Comparison of ENCODE assay signal across 15 cellular contexts in the genomic region with DNA sequence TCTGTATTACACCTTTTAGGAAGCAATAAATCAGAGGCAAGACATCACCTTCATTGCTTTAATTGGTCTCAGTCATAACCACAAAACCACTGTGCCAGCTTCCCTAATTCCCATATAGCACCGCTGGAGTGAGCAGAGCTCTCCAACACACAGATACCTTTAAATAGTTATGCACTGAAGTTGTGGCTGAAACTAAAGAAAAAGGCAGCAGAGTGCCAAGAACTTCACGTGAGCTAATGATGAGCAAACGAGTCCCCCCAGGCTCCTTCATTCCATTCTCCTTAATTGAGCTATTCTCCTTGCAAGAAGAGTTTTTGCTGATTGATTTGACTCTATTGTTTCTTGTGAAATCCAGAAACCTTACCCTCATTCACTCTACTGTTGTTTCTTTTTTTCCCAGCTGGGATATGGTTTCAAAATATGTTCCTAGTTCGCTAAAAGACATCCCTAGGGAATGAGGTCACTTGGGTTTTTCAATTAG.
A peak's percentile ranks its signal among the peaks of the same experiment; 100 is the strongest.
DNase-seq lines count a peak whose midpoint lies in the region; ATAC-seq, FAIRE-seq and TF ChIP-seq lines count a peak whose summit lies in the region.
"Had no signal": no experiment of that assay in that cellular context is flagged by ENCODE, and none has a peak within 500 bp of the region (broad histone marks: within the 10 kb centered on the region; RNA-seq: fewer than 3 reads in every experiment).

No MANE protein-coding gene starts in this region.

- intact Hi-C loops in MCF 10A (cut with micrococcal nuclease) = no loop called here

- dilution Hi-C loops in keratinocyte (cut with MboI; ENCODE audit: extremely low pct_ligation_motif_present, low sequenced_read_pairs) = no loop called here

- H3K4me2 ChIP-seq in keratinocyte (ENCODE audit: control insufficient read depth, extremely low read depth, insufficient read depth, low read depth, low read length) = peak overlapping the region; percentile 84
- H3K4me2 ChIP-seq: BLaER1 treated with 17β-estradiol and CSF1 and Interleukin-3, amounts not matched to agents 10 nM and 100 nM had no signal

- POLR2A ChIA-PET in MCF 10A (lab: Yijun Ruan, JAX) = interaction anchor here (0.8 to 0.9 kb wide), 2 partner anchors 137 to 800 kb away, joined by 3 read pairs; partner anchors contain the start of gene TLE1

- H3K27me3 ChIP-seq in ACC112 (ENCODE audit: insufficient read depth, low read length) = peaks cover 7% of the 10 kb centered on the region; the same call in 1 of the 2 replicates
- H3K27me3 ChIP-seq in keratinocyte (ENCODE audit: control insufficient read depth, extremely low read depth, insufficient read depth, low read length) = no peaks in the 10 kb centered on the region
- H3K27me3 ChIP-seq: BLaER1 treated with 17β-estradiol and CSF1 and Interleukin-3, amounts not matched to agents 10 nM and 100 nM had no signal

- no peaks in the 10 kb centered on the region for H3K9me1 ChIP-seq in keratinocyte (ENCODE audit: control insufficient read depth, extremely low read depth, insufficient read depth, low read length)

- H3K4me3 Mint-ChIP-seq in MCF 10A (ENCODE audit: unreplicated experiment) = peak overlapping the region; percentile 53
- H3K4me3 Mint-ChIP-seq: memory B cell; stimulated activated memory B cell treated with anti-CD40 and anti-IgM and Interleukin-4, amounts not matched to agents 10 μg/mL and 1 μg/mL and 100 μg/mL, for 72 hours had no signal

- no peaks in the 10 kb centered on the region for H3K36me3 Mint-ChIP-seq in MCF 10A (ENCODE audit: insufficient read depth, unreplicated experiment)
- H3K36me3 Mint-ChIP-seq: memory B cell; stimulated activated memory B cell treated with anti-CD40 and anti-IgM and Interleukin-4, amounts not matched to agents 10 μg/mL and 1 μg/mL and 100 μg/mL, for 72 hours had no signal

- H3K79me2 ChIP-seq in ACC112 (ENCODE audit: control insufficient read depth, insufficient read depth, low read length, unreplicated experiment) (no peaks in the 10 kb centered on the region), keratinocyte (ENCODE audit: control insufficient read depth, insufficient read depth, low read length) (no peaks in the 10 kb centered on the region)

- DNase-seq in M059J (ENCODE audit: low read depth) (peak; percentile 94), MCF 10A (ENCODE audit: unreplicated experiment) (peak; percentile 91), keratinocyte (ENCODE audit: low read depth, low spot score) (peak; percentile 77), NCI-H510A (lab: John Stamatoyannopoulos, UW) (no peak), cerebellar nuclear complex (lab: John Stamatoyannopoulos, UW) (no peak), SHP77 treated with DMSO at 0.1 percent for 48 hours (lab: John Stamatoyannopoulos, UW) (no peak)
- DNase-seq: activated T-cell treated with anti-CD3 and anti-CD28 coated beads, Interleukin-2, amount 50 U/mL, for 48 hours; NK-92 treated with Interleukin-12 subunit alpha and Interleukin-12 subunit beta, amount 100 ng/mL, for 24 hours had no signal

- ATAC-seq in HG03521 (IDR thresholded peaks at IDR 0.05; ENCODE audit: unreplicated experiment) = no peak
- ATAC-seq: GM12878; stimulated activated memory B cell treated with anti-CD40 and anti-IgM and Interleukin-4, amounts not matched to agents 10 μg/mL and 1 μg/mL and 100 μg/mL, for 72 hours had no signal

- peaks cover 22% of the 10 kb centered on the region for H3K4me1 Mint-ChIP-seq in MCF 10A (ENCODE audit: insufficient read depth, unreplicated experiment)

- no peaks in the 10 kb centered on the region for H3K9me3 ChIP-seq in keratinocyte (ENCODE audit: control insufficient read depth, low read depth, low read length)
- H3K9me3 ChIP-seq: BLaER1 treated with 17β-estradiol and CSF1 and Interleukin-3, amounts not matched to agents 10 nM and 100 nM had no signal

- H4K20me1 ChIP-seq in keratinocyte (ENCODE audit: control insufficient read depth, extremely low read depth, insufficient read depth, low read length) = no peaks in the 10 kb centered on the region
- H4K20me1 ChIP-seq: BLaER1 treated with 17β-estradiol and CSF1 and Interleukin-3, amounts not matched to agents 10 nM and 100 nM had no signal

- no TSS peak for BruUV-seq in MCF 10A (replicated peaks; lab: Mats Ljungman, UMichigan)

- H3K27ac ChIP-seq in ACC112 (ENCODE audit: low read depth, low read length) = 0 out of 2 replicates have a peak overlapping the region, but pooled peaks have one; percentile 52
- H3K27ac ChIP-seq in keratinocyte (ENCODE audit: control insufficient read depth, insufficient read depth, low read length) = peak overlapping the region; percentile 80
- H3K27ac ChIP-seq: BLaER1 treated with 17β-estradiol and CSF1 and Interleukin-3, amounts not matched to agents 10 nM and 100 nM had no signal

- CTCF ChIA-PET in MCF 10A (lab: Yijun Ruan, JAX) = interaction anchor here (0.6 to 0.7 kb wide), 2 partner anchors 9 to 1025 kb away, joined by 5 read pairs; no protein-coding TSS in a partner anchor

- no peaks in the 10 kb centered on the region for H3K9me3 Mint-ChIP-seq in MCF 10A (ENCODE audit: unreplicated experiment)
- H3K9me3 Mint-ChIP-seq: memory B cell; stimulated activated memory B cell treated with anti-CD40 and anti-IgM and Interleukin-4, amounts not matched to agents 10 μg/mL and 1 μg/mL and 100 μg/mL, for 72 hours had no signal

- H3K4me1 ChIP-seq in ACC112 (ENCODE audit: control insufficient read depth, insufficient read depth, low read length, unreplicated experiment) (peaks cover 17% of the 10 kb centered on the region), keratinocyte (ENCODE audit: control insufficient read depth, extremely low read depth, insufficient read depth, low read length) (peaks cover 24% of the 10 kb centered on the region)

- peak; percentile 98 for FAIRE-seq in keratinocyte (lab: Jason Lieb, UNC)
- FAIRE-seq: GM12878, TTC549 had no signal

- H3K36me3 ChIP-seq in ACC112 (ENCODE audit: insufficient read depth, low read length) = no peaks in the 10 kb centered on the region
- H3K36me3 ChIP-seq in keratinocyte (ENCODE audit: control insufficient read depth in 2 of 2, extremely low read depth in 1 of 2, insufficient read depth in 2 of 2, low read length in 2 of 2) = no peaks in the 10 kb centered on the region
- H3K36me3 ChIP-seq: BLaER1 treated with 17β-estradiol and CSF1 and Interleukin-3, amounts not matched to agents 10 nM and 100 nM had no signal

- H2AFZ ChIP-seq in ACC112 (ENCODE audit: low read length, unreplicated experiment) (no peak overlapping the region), keratinocyte (ENCODE audit: control insufficient read depth, low read length) (no peak overlapping the region)

- peaks cover 9% of the 10 kb centered on the region for H3K27me3 Mint-ChIP-seq in MCF 10A (ENCODE audit: insufficient read depth, unreplicated experiment)
- H3K27me3 Mint-ChIP-seq: memory B cell; stimulated activated memory B cell treated with anti-CD40 and anti-IgM and Interleukin-4, amounts not matched to agents 10 μg/mL and 1 μg/mL and 100 μg/mL, for 72 hours had no signal

- TF ChIP-seq CTCF in MCF 10A (IDR thresholded peaks at IDR 0.05; ENCODE audit: unreplicated experiment) (no peak), keratinocyte (optimal IDR thresholded peaks at IDR 0.05 in 1 of 3, IDR thresholded peaks at IDR 0.05 in 1 of 3, conservative IDR thresholded peaks at IDR 0.05 in 1 of 3; ENCODE audit: extremely low read depth in 1 of 3, insufficient read depth in 2 of 3, low read length in 3 of 3) (no peak)

- peak overlapping the region; percentile 35 for H3K9ac ChIP-seq in keratinocyte (ENCODE audit: control insufficient read depth, extremely low read depth, insufficient read depth, low read length)
- H3K9ac ChIP-seq: BLaER1 treated with 17β-estradiol and CSF1 and Interleukin-3, amounts not matched to agents 10 nM and 100 nM had no signal

- H3K4me3 ChIP-seq in ACC112 (ENCODE audit: low read depth, low read length) (no peak overlapping the region), keratinocyte (ENCODE audit: control insufficient read depth in 2 of 3, extremely low read depth in 1 of 3, insufficient read depth in 2 of 3, low read depth in 1 of 3, low read length in 3 of 3) (peak overlapping the region in 2 of 3 experiments; percentile 47 to 59)
- H3K4me3 ChIP-seq: BLaER1 treated with 17β-estradiol and CSF1 and Interleukin-3, amounts not matched to agents 10 nM and 100 nM; GM12878 had no signal

- H3K27ac Mint-ChIP-seq in MCF 10A (ENCODE audit: low read depth, unreplicated experiment) = peak overlapping the region; percentile 70
- H3K27ac Mint-ChIP-seq: memory B cell; stimulated activated memory B cell treated with anti-CD40 and anti-IgM and Interleukin-4, amounts not matched to agents 10 μg/mL and 1 μg/mL and 100 μg/mL, for 72 hours had no signal

Comparison
In these comparisons a context has a peak if more than half of its experiments do, and no peak if none do; other contexts are left out.
1. DNase-seq: peak in M059J (single experiment), MCF 10A (single experiment) and keratinocyte (single experiment); none in NCI-H510A (single experiment), cerebellar nuclear complex (0 of 2) and SHP77 treated with DMSO at 0.1 percent for 48 hours (single experiment).